Comparison of ENCODE assay signal across 22 cellular contexts in genomic region chr14:103016594-103016993, GRCh38.
"Had no signal": no experiment of that assay in that cellular context is flagged by ENCODE, and none has a peak within 500 bp of the region (broad histone marks: within the 10 kb centered on the region; RNA-seq: fewer than 3 reads in every experiment).

No MANE protein-coding gene starts in this region.

- H3K36me3 ChIP-seq: colonic mucosa, gastrocnemius medialis, neural progenitor cell had no signal

- H2AFZ ChIP-seq: neural progenitor cell had no signal

- H3K9me3 Mint-ChIP-seq: activated naive CD4-positive, alpha-beta T cell treated with anti-CD3 and anti-CD28 coated beads, Interleukin-2, amount 50 U/mL, for 72 hours; naive B cell; T-cell had no signal

- H3K9me3 ChIP-seq: ascending aorta, colonic mucosa, esophagus squamous epithelium, gastrocnemius medialis, psoas muscle, tibial artery had no signal

- H3K27ac Mint-ChIP-seq: activated CD8-positive, alpha-beta T cell treated with anti-CD3 and anti-CD28 coated beads, Interleukin-2, amount 10 ng/mL, durations not matched to agents 7 days and 5 days; activated naive CD4-positive, alpha-beta T cell treated with anti-CD3 and anti-CD28 coated beads, Interleukin-2, amount 50 U/mL, for 72 hours; neural progenitor cell; T-cell had no signal

- H3K9ac ChIP-seq: neural progenitor cell had no signal

- ATAC-seq: activated CD8-positive, alpha-beta T cell treated with anti-CD3 and anti-CD28 coated beads, Interleukin-2, amount 10 ng/mL, durations not matched to agents 7 days and 5 days; activated naive CD4-positive, alpha-beta T cell treated with anti-CD3 and anti-CD28 coated beads, Interleukin-2, amount 50 U/mL, for 72 hours; right cardiac atrium; stimulated activated naive CD8-positive, alpha-beta T cell treated with anti-CD3 and anti-CD28 coated beads, Interleukin-15, Interleukin-2, amounts not matched to agents 100 U/mL and 50 U/mL, for 24 hours; T-cell had no signal

- H3K27me3 ChIP-seq: ascending aorta, colonic mucosa, esophagus squamous epithelium, gastrocnemius medialis, neural progenitor cell, tibial artery had no signal

- H3K4me2 ChIP-seq: neural progenitor cell had no signal

- FAIRE-seq: TTC549 had no signal

- H3K36me3 Mint-ChIP-seq: activated naive CD4-positive, alpha-beta T cell treated with anti-CD3 and anti-CD28 coated beads, Interleukin-2, amount 50 U/mL, for 72 hours; naive B cell had no signal

- DNase-seq: activated CD4-positive, alpha-beta T cell treated with anti-CD3 and anti-CD28 coated beads for 1 hour; activated CD4-positive, alpha-beta T cell treated with anti-CD3 and anti-CD28 coated beads, Interleukin-2, amount 50 U/mL, for 1 hour; activated CD8-positive, alpha-beta T cell treated with anti-CD3 and anti-CD28 coated beads, Interleukin-2, amount 10 ng/mL, durations not matched to agents 7 days and 5 days; activated gamma-delta T cell treated with Interleukin-2 at 50 U/mL for 16 hours; activated T-cell treated with anti-CD3 and anti-CD28 coated beads, Interleukin-2, amount 50 U/mL, for 1 hour; colonic mucosa; esophagus squamous epithelium; hippocampal formation; mesenchymal stem cell; naive B cell; stimulated activated CD4-positive, alpha-beta T cell treated with anti-CD3 and anti-CD28 coated beads, Interleukin-12 subunit alpha, Interleukin-12 subunit beta, amount 100 ng/mL, for 4 hours; stimulated activated CD4-positive, alpha-beta T cell treated with anti-CD3 and anti-CD28 coated beads, Interleukin-4, amount 100 ng/mL, for 4 hours; stimulated activated naive CD8-positive, alpha-beta T cell treated with anti-CD3 and anti-CD28 coated beads, Interleukin-15, Interleukin-2, amounts not matched to agents 100 U/mL and 50 U/mL, for 24 hours; T-cell; tibial artery had no signal

- H3K4me3 ChIP-seq: ascending aorta, colonic mucosa, esophagus squamous epithelium, gastrocnemius medialis, neural progenitor cell, psoas muscle, tibial artery had no signal

- H3K27ac ChIP-seq: ascending aorta, colonic mucosa, neural progenitor cell, psoas muscle, tibial artery had no signal

- H3K4me3 Mint-ChIP-seq: activated CD8-positive, alpha-beta T cell treated with anti-CD3 and anti-CD28 coated beads, Interleukin-2, amount 10 ng/mL, durations not matched to agents 7 days and 5 days; naive B cell; neural progenitor cell; T-cell had no signal
